Comparison of ENCODE assay signal across 8 cellular contexts in the genomic region with DNA sequence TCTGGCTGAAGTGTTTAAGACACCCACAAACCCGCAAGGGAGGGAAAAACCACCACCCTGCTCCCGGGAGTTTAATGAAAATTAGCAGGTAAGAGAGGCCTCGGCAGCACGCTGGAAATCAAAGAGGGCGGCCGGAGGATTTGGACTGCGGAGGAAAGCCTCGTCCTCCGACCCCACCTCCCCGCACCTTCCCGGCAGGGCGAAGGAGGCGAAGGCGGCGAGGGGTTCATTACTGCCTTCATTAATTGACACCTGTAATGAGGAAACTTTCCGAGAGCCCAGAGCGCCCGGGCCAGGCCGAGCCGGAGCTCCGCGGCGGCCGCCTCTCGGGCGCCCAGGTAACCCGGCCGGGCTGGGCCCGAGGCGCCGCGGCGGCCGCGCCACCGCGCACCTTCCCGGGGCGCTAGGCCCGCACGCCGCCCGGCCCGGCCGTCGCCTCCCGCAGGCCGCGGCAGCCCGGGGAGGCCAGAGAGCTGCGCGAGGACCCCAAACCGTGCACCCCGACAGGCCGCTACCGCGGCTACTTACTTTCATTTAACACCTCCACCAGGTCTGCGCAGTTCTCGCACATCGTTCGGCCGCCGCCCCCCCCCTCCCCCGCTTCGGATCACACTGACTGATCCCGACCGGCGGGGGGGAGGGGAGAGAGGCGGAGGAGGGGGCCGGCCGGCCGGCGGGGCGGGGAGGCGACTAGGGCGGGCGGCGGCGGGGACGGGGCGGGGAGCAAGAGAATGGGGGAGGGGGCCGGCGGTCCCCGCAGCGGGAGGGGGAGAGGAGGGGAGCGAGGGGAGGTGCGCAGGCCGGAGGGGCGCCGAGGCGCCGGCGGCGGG. TPM values are rescaled to one million over a fixed set of nuclear protein-coding genes. Genes with fewer than 3 reads are reported as not detected.
DNase-seq lines count a peak whose midpoint lies in the region; ATAC-seq, FAIRE-seq and TF ChIP-seq lines count a peak whose summit lies in the region.

No MANE protein-coding gene starts in this region.

- peak; percentile 93 for DNase-seq in GM12865 (ENCODE audit: low read depth)
- DNase-seq in NCI-H1930 (lab: John Stamatoyannopoulos, UW): peak; percentile 73 to 80
- DNase-seq in bronchial epithelial cell (ENCODE audit: low read depth): peak; percentile 22
- DNase-seq in iris pigment epithelial cell (ENCODE audit: low read depth): peak; percentile 74
- DNase-seq in stimulated activated CD4-positive, alpha-beta T cell treated with anti-CD3 and anti-CD28 coated beads, Interleukin-12 subunit alpha, Interleukin-12 subunit beta, amount 100 ng/mL, for 24 hours (ENCODE audit: low read depth in 2 of 2): peak; percentile 70 to 86

- TF ChIP-seq CTCF in GM12865 (IDR thresholded peaks at IDR 0.05; ENCODE audit: insufficient read depth, low read depth, low read length, missing control alignments) (no peak), WI38 (IDR thresholded peaks at IDR 0.05; ENCODE audit: low read depth, low read length) (no peak), bronchial epithelial cell (IDR thresholded peaks at IDR 0.05; ENCODE audit: insufficient read depth, low read length, severe bottlenecking) (no peak)

- ATAC-seq in HG02759 (IDR thresholded peaks at IDR 0.05; ENCODE audit: unreplicated experiment) (peak; percentile 34), GM18517 (IDR thresholded peaks at IDR 0.05; ENCODE audit: unreplicated experiment) (no peak)

- H3K36me3 ChIP-seq in bronchial epithelial cell (ENCODE audit: control insufficient read depth, insufficient read depth, low read length): no peaks in the 10 kb centered on the region

- FAIRE-seq in bronchial epithelial cell (lab: Jason Lieb, UNC): no peak

- H3K4me3 ChIP-seq in GM12865 (ENCODE audit: low read depth, low read length): peak overlapping the region; percentile 74
- peak overlapping the region; percentile 86 for H3K4me3 ChIP-seq in WI38 (ENCODE audit: low read depth, low read length)
- peak overlapping the region; percentile 96 for H3K4me3 ChIP-seq in bronchial epithelial cell (ENCODE audit: low read depth, low read length)

- H3K27me3 ChIP-seq in bronchial epithelial cell (ENCODE audit: control insufficient read depth, insufficient read depth, low read length): no peaks in the 10 kb centered on the region

RNA-seq across cellular contexts. Expression of a gene that starts 0.6 kb away (rescaled TPM):
- 81.8 and 83.2 TPM in 2 replicates for total RNA-seq in bronchial epithelial cell

Comparison
In these comparisons a context has a peak if more than half of its experiments do, and no peak if none do; other contexts are left out.
1. DNase-seq: peak in every context shown above with its lines; median percentile 93 in GM12865; 78 in stimulated activated CD4-positive, alpha-beta T cell treated with anti-CD3 and anti-CD28 coated beads, Interleukin-12 subunit alpha, Interleukin-12 subunit beta, amount 100 ng/mL, for 24 hours; 76 in NCI-H1930; 74 in iris pigment epithelial cell; 22 in bronchial epithelial cell.